8 cellular contexts compared by ENCODE assay signal in genomic region chr12:123712780-123713319, GRCh38. TPM values are rescaled to one million over a fixed set of nuclear protein-coding genes. Genes with fewer than 3 reads are reported as not detected.
DNase-seq lines count a peak whose midpoint lies in the region; ATAC-seq, FAIRE-seq and TF ChIP-seq lines count a peak whose summit lies in the region.

No MANE protein-coding gene starts in this region.

- H3K23me2 ChIP-seq in H1 (ENCODE audit: low read depth, low read length) = peaks cover 13% of the 10 kb centered on the region; the same call in 1 of the 2 replicates

- H4K8ac ChIP-seq in H1 (ENCODE audit: extremely low read depth, insufficient read depth, low read length) = peak overlapping the region; percentile 95; the same call in 1 of the 2 replicates

- peak overlapping the region; percentile 93 for H3K18ac ChIP-seq in H1 (ENCODE audit: extremely low read depth, low read length)

- CTCF ChIA-PET in Panc1 (lab: Charles Lee) (no interaction called here), H1 (lab: Charles Lee; ENCODE audit: partially characterized antibody) (interaction anchor here (1.0 to 1.1 kb wide), 2 partner anchors 9 to 49 kb away, joined by 3 read pairs; no protein-coding TSS in a partner anchor), HEK293T (lab: Yijun Ruan, JAX) (interaction anchor here (0.6 kb wide), 1 partner anchor 1929 kb away, joined by 3 read pairs; no protein-coding TSS in a partner anchor)

- TF ChIP-seq POLR2A in H1 (IDR thresholded peaks at IDR 0.05; ENCODE audit: control extremely low read depth in 1 of 2, low read depth in 2 of 2, low read length in 2 of 2) = no peak

- intact Hi-C loops in Panc1 (cut with micrococcal nuclease; ENCODE audit: unreplicated experiment) = no loop called here

- H4K91ac ChIP-seq in H1 (replicated peaks; ENCODE audit: insufficient read length, low read length) = no peak overlapping the region

- H3K23ac ChIP-seq in H1 (ENCODE audit: insufficient read length) = no peak overlapping the region

- no peak for TF ChIP-seq EP300 in H1 (IDR thresholded peaks at IDR 0.05; ENCODE audit: borderline replicate concordance in 1 of 2, low read depth in 2 of 2, low read length in 2 of 2)

- H2BK20ac ChIP-seq in H1 (ENCODE audit: low read length) = no peak overlapping the region

- peak overlapping the region; percentile 88 to 94 (median 92) for H3K9ac ChIP-seq in H1 (replicated peaks in 1 of 4; ENCODE audit: extremely low read depth in 1 of 4, low read depth in 3 of 4, low read length in 3 of 4)

- no peak overlapping the region for H3K4ac ChIP-seq in H1 (replicated peaks; ENCODE audit: insufficient read length, low read depth, low read length)

- no TSS peak for BruUV-seq in Panc1 (replicated peaks; lab: Mats Ljungman, UMichigan)

- no peak overlapping the region for H2BK120ac ChIP-seq in H1 (replicated peaks; ENCODE audit: low read depth, low read length)

- H2BK15ac ChIP-seq in H1 (ENCODE audit: low read length) = no peak overlapping the region

- TF ChIP-seq CTCF in GM12875 (IDR thresholded peaks at IDR 0.05; ENCODE audit: borderline replicate concordance, insufficient read depth, low read depth, low read length) = no peak
- no peak for TF ChIP-seq CTCF in Panc1 (IDR thresholded peaks at IDR 0.05)
- no peak for TF ChIP-seq CTCF in H1 (IDR thresholded peaks at IDR 0.05; ENCODE audit: control extremely low read depth in 1 of 3, insufficient read depth in 1 of 3, low read depth in 1 of 3, low read length in 3 of 3)

- no peak overlapping the region for H3K14ac ChIP-seq in H1 (ENCODE audit: insufficient read length)

- peak overlapping the region; percentile 73 to 90 for H3K4me2 ChIP-seq in H1 (ENCODE audit: insufficient read depth in 1 of 2, low read depth in 2 of 2, low read length in 2 of 2)

- H4K5ac ChIP-seq in H1 (ENCODE audit: insufficient read length, low read depth, low read length) = no peak overlapping the region

- DNase-seq in Panc1 (ENCODE audit: low read depth, low spot score) (no peak), H1 (ENCODE audit: low read depth in 1 of 2, low spot score in 2 of 2) (no peak), HEK293T (ENCODE audit: extremely low spot score) (no peak), occipital lobe (lab: John Stamatoyannopoulos, UW) (no peak), HTR-8/SVneo (ENCODE audit: insufficient read length, low spot score) (no peak)

- no peaks in the 10 kb centered on the region for H3K9me3 ChIP-seq in Panc1 (ENCODE audit: control insufficient read depth, insufficient read depth, low read depth, low read length)
- no peaks in the 10 kb centered on the region for H3K9me3 ChIP-seq in H1 (ENCODE audit: insufficient read depth in 2 of 2, low read depth in 1 of 2, low read length in 1 of 2)
- no peaks in the 10 kb centered on the region for H3K9me3 ChIP-seq in neuron (ENCODE audit: low read length)

- no peak; the same call in 1 of the 2 replicates for ATAC-seq in Panc1
- ATAC-seq in GM18511 (IDR thresholded peaks at IDR 0.05; ENCODE audit: unreplicated experiment) = no peak

- H2AK5ac ChIP-seq in H1 (ENCODE audit: low read depth, low read length) = no peak overlapping the region

- H3K27ac ChIP-seq in Panc1 (ENCODE audit: low read length) (peak overlapping the region; percentile 79), H1 (ENCODE audit: low read depth, low read length) (peak overlapping the region; percentile 74; the same call in 1 of the 2 replicates)

- H3K56ac ChIP-seq in H1 (replicated peaks; ENCODE audit: insufficient read length, low read depth, low read length) = peak overlapping the region; percentile 39

- WGBS in H1 (ENCODE audit: extremely low coverage in 1 of 2, insufficient coverage in 1 of 2, insufficient read length in 1 of 2, insufficient replicate concordance in 2 of 2, low coverage in 1 of 2, low lambda C conversion rate in 2 of 2, missing lambda C conversion rate in 1 of 2), 2 experiments = 4% methylated on average over 18 of the region's 26 CpGs; no CpG with 5 or more reads in 1 of the 2 experiments

- FAIRE-seq in H1 (lab: Jason Lieb, UNC) = no peak
- no peak for FAIRE-seq in HTR-8/SVneo (lab: Jason Lieb, UNC)

- no peak for TF ChIP-seq RAD21 in H1 (IDR thresholded peaks at IDR 0.05 in 1 of 2, conservative IDR thresholded peaks at IDR 0.05 in 1 of 2; ENCODE audit: low read depth in 2 of 2, low read length in 2 of 2)

- POLR2A ChIA-PET in Panc1 (lab: Charles Lee) (interaction anchor here (0.6 to 0.9 kb wide), 2 partner anchors 17 to 255 kb away, joined by 4 read pairs; partner anchors contain the start of gene SNRNP35), H1 (lab: Charles Lee; ENCODE audit: partially characterized antibody) (interaction anchor here (0.7 to 5.2 kb wide), 20 partner anchors 11 to 480 kb away, joined by 3 to 24 read pairs (median 4); partner anchors contain the start of genes EIF2B1, GTF2H3, MPHOSPH9 and MTRFR), HEK293T (lab: Yijun Ruan, JAX) (interaction anchor here (0.9 to 2.3 kb wide), 7 partner anchors 9 to 480 kb away, joined by 3 to 14 read pairs (median 4); partner anchors contain the start of genes MPHOSPH9 and MTRFR)

- no peaks in the 10 kb centered on the region for H3K27me3 ChIP-seq in Panc1 (ENCODE audit: control insufficient read depth, insufficient read depth, low read length)
- H3K27me3 ChIP-seq in H1 (replicated peaks in 1 of 4; ENCODE audit: control insufficient read depth in 3 of 4, extremely low read depth in 1 of 4, insufficient read depth in 3 of 4, low read length in 3 of 4) = no peaks in the 10 kb centered on the region; a peak in 1 of 7 replicates
- H3K27me3 ChIP-seq in neuron (ENCODE audit: insufficient read depth, low read length) = no peaks in the 10 kb centered on the region

- peaks cover 11 to 51% of the 10 kb centered on the region in 2 experiments for H3K79me2 ChIP-seq in H1 (ENCODE audit: control insufficient read depth in 1 of 2, insufficient read depth in 2 of 2, low read length in 2 of 2)

- H2BK5ac ChIP-seq in H1 (ENCODE audit: low read depth, low read length) = 0 out of 2 replicates have a peak overlapping the region, but pooled peaks have one; percentile 66

- H3K79me1 ChIP-seq in H1 (ENCODE audit: low read depth, low read length) = peaks cover 5% of the 10 kb centered on the region; the same call in 1 of the 2 replicates

- H2BK12ac ChIP-seq in H1 (ENCODE audit: low read depth, low read length) = no peak overlapping the region

- H3K4me1 ChIP-seq in Panc1 (ENCODE audit: control insufficient read depth, insufficient read depth, low read length) (peaks cover 8% of the 10 kb centered on the region), H1 (replicated peaks in 1 of 4; ENCODE audit: control insufficient read depth in 3 of 4, insufficient read depth in 4 of 4, low read length in 3 of 4) (peaks cover 0 to 9% (median 3%) of the 10 kb centered on the region in 4 experiments; a peak in 5 of 7 replicates), neuron (ENCODE audit: insufficient read depth, low read length) (peaks cover 17% of the 10 kb centered on the region)

- H2AFZ ChIP-seq in H1 (ENCODE audit: low read length) (no peak overlapping the region), neuron (ENCODE audit: low read depth, low read length) (peak overlapping the region; percentile 77)

- H3K36me3 ChIP-seq in Panc1 (ENCODE audit: control insufficient read depth, insufficient read depth, low read length) = no peaks in the 10 kb centered on the region
- no peaks in the 10 kb centered on the region for H3K36me3 ChIP-seq in H1 (ENCODE audit: control insufficient read depth in 2 of 4, insufficient read depth in 4 of 4, low read length in 3 of 4)
- H3K36me3 ChIP-seq in neuron (ENCODE audit: insufficient read depth, low read length) = peaks cover 3% of the 10 kb centered on the region

- peaks cover 4 to 10% of the 10 kb centered on the region in 2 experiments for H4K20me1 ChIP-seq in H1 (replicated peaks in 1 of 2; ENCODE audit: control insufficient read depth in 1 of 2, insufficient read depth in 2 of 2, low read length in 2 of 2)

- peak overlapping the region; percentile 99 for H3K4me3 ChIP-seq in GM12875 (ENCODE audit: low read depth, low read length)
- peak overlapping the region; percentile 79 to 85 for H3K4me3 ChIP-seq in Panc1 (ENCODE audit: low read depth in 2 of 2, low read length in 2 of 2)
- peak overlapping the region; percentile 74 to 90 (median 80) for H3K4me3 ChIP-seq in H1 (ENCODE audit: extremely low read depth in 1 of 4, insufficient read depth in 2 of 4, low read depth in 3 of 4, low read length in 4 of 4)
- peak overlapping the region; percentile 88 for H3K4me3 ChIP-seq in neuron (ENCODE audit: low read length)

- in situ Hi-C loops in Panc1 (cut with HindIII; ENCODE audit: low pct_unique_long_range_greater_than_20kb, low sequenced_read_pairs) = no loop called here

RNA-seq across cellular contexts. Expression of gene ATP6V0A2, which starts 0.7 kb away (rescaled TPM):
- total RNA-seq in Panc1 (2021; ENCODE audit: unreplicated experiment) (35.2 TPM), occipital lobe (32.4 TPM)
- polyA plus RNA-seq in Panc1 (2012; ENCODE audit: insufficient read length) = 20.9 TPM
- 62.4 and 63.3 TPM in 2 replicates for total RNA-seq in H1 (2021; fragmentation: NEBNext Ultra II Directional; extraction: Animal tissue kit (Norgen Biotek cat#: 25700))
- polyA plus RNA-seq in H1 (2011; rRNA removed) = 45.5 and 48.2 TPM in 2 replicates
- polyA plus RNA-seq in H1 (2011; cell fraction: cytosol; rRNA removed) = 43.4 TPM
- 84.0 TPM for polyA plus RNA-seq in H1 (2011; cell fraction: nucleus; rRNA removed)
- polyA plus RNA-seq in H1 (2012, experiment 1 of 2) = 37.6 to 46.9 TPM (median 41.0 TPM) in 4 replicates
- polyA plus RNA-seq in H1 (2012, experiment 2 of 2) = 14.5 TPM
- polyA plus RNA-seq in H1 (2013, experiment 1 of 2) = 37.3 TPM
- polyA plus RNA-seq in H1 (2013, experiment 2 of 2) = 37.7 TPM
- polyA minus RNA-seq in H1 (2011; rRNA and poly(A)+ RNA removed) = 141 and 152 TPM in 2 replicates
- 51.6 TPM for polyA minus RNA-seq in H1 (2011; cell fraction: cytosol; rRNA and poly(A)+ RNA removed)
- 85.0 TPM for polyA minus RNA-seq in H1 (2011; cell fraction: nucleus; rRNA and poly(A)+ RNA removed)

RNA-seq across cellular contexts. Expression of gene TCTN2, which starts 41.9 kb away (rescaled TPM):
- 14.7 TPM for total RNA-seq in Panc1 (2021; ENCODE audit: unreplicated experiment)
- 16.7 TPM for polyA plus RNA-seq in Panc1 (2012; ENCODE audit: insufficient read length)
- total RNA-seq in H1 (2021; fragmentation: NEBNext Ultra II Directional; extraction: Animal tissue kit (Norgen Biotek cat#: 25700)) = 7.2 and 8.4 TPM in 2 replicates
- polyA plus RNA-seq in H1 (2011; rRNA removed) = 7.5 and 7.8 TPM in 2 replicates
- polyA plus RNA-seq in H1 (2011; cell fraction: cytosol; rRNA removed) = 5.5 TPM
- 7.4 TPM for polyA plus RNA-seq in H1 (2011; cell fraction: nucleus; rRNA removed)
- polyA plus RNA-seq in H1 (2012, experiment 1 of 2) = 7.1 to 8.2 TPM (median 7.9 TPM) in 4 replicates
- 3.1 TPM for polyA plus RNA-seq in H1 (2012, experiment 2 of 2)
- 9.0 TPM for polyA plus RNA-seq in H1 (2013, experiment 1 of 2)
- 9.7 TPM for polyA plus RNA-seq in H1 (2013, experiment 2 of 2)
- 10.9 and 14.4 TPM in 2 replicates for polyA minus RNA-seq in H1 (2011; rRNA and poly(A)+ RNA removed)
- 6.0 TPM for polyA minus RNA-seq in H1 (2011; cell fraction: cytosol; rRNA and poly(A)+ RNA removed)
- polyA minus RNA-seq in H1 (2011; cell fraction: nucleus; rRNA and poly(A)+ RNA removed) = 4.2 TPM
- total RNA-seq in occipital lobe = 17.9 TPM

RNA-seq across cellular contexts. Expression of gene DNAH10, which starts 49.3 kb away (rescaled TPM):
- total RNA-seq in Panc1 (2021; ENCODE audit: unreplicated experiment) (0.39 TPM), occipital lobe (22.6 TPM)
- 0.82 TPM for polyA plus RNA-seq in Panc1 (2012; ENCODE audit: insufficient read length)
- 0.24 and 0.27 TPM in 2 replicates for total RNA-seq in H1 (2021; fragmentation: NEBNext Ultra II Directional; extraction: Animal tissue kit (Norgen Biotek cat#: 25700))
- polyA plus RNA-seq in H1 (2011; rRNA removed) = 0.02 and 0.09 TPM in 2 replicates
- polyA plus RNA-seq in H1 (2011; cell fraction: cytosol; rRNA removed) = 0.05 TPM
- polyA plus RNA-seq in H1 (2011; cell fraction: nucleus; rRNA removed) = 0.10 TPM
- polyA plus RNA-seq in H1 (2012, experiment 1 of 2) = 0.03 to 0.09 TPM (median 0.06 TPM) in 4 replicates
- not detected for polyA plus RNA-seq in H1 (2012, experiment 2 of 2)
- polyA plus RNA-seq in H1 (2013, experiment 1 of 2) = 0.02 TPM
- 0.06 TPM for polyA plus RNA-seq in H1 (2013, experiment 2 of 2)
- 0.10 and 0.16 TPM in 2 replicates for polyA minus RNA-seq in H1 (2011; rRNA and poly(A)+ RNA removed)
- not detected for polyA minus RNA-seq in H1 (2011; cell fraction: cytosol; rRNA and poly(A)+ RNA removed)
- polyA minus RNA-seq in H1 (2011; cell fraction: nucleus; rRNA and poly(A)+ RNA removed) = 0.20 TPM

Comparison
In these comparisons a context has a peak if more than half of its experiments do, and no peak if none do; other contexts are left out.
1. RNA of gene DNAH10, which starts 49.3 kb away (total RNA-seq): 22.6 TPM in occipital lobe (single experiment); 0.39 TPM in Panc1 (single experiment) and 0.24 to 0.27 TPM in H1; every median in the first group is over 10 times any median in the second.
2. Peak in every context shown above with its lines, with median percentiles within 50 percentile points of each other: H3K4me3 ChIP-seq.